Comparison of ENCODE assay signal across 9 cellular contexts in genomic region chr6:157317129-157317814, GRCh38. TPM values are rescaled to one million over a fixed set of nuclear protein-coding genes. Genes with fewer than 3 reads are reported as not detected.
DNase-seq lines count a peak whose midpoint lies in the region; ATAC-seq and TF ChIP-seq lines count a peak whose summit lies in the region.
"Had no signal": no experiment of that assay in that cellular context is flagged by ENCODE, and none has a peak within 500 bp of the region (broad histone marks: within the 10 kb centered on the region; RNA-seq: fewer than 3 reads in every experiment).

No MANE protein-coding gene starts in this region.

- H3K9me3 Mint-ChIP-seq in MCF 10A (ENCODE audit: unreplicated experiment), result no peaks in the 10 kb centered on the region
- no peaks in the 10 kb centered on the region for H3K9me3 Mint-ChIP-seq in WTC11

- CTCF ChIA-PET in MCF 10A (lab: Yijun Ruan, JAX), result interaction anchor here (0.8 to 4.6 kb wide), 7 partner anchors 10 to 439 kb away, joined by 3 to 106 read pairs (median 4); no protein-coding TSS in a partner anchor
- CTCF ChIA-PET in WTC11 (lab: Charles Lee), result no interaction called here

- TF ChIP-seq CTCF in MCF 10A (IDR thresholded peaks at IDR 0.05; ENCODE audit: unreplicated experiment) (no peak), lower leg skin (IDR thresholded peaks at IDR 0.05) (no peak), upper lobe of left lung (IDR thresholded peaks at IDR 0.05) (no peak), WTC11 (IDR thresholded peaks at IDR 0.05) (no peak)

- H3K36me3 ChIP-seq in upper lobe of left lung, result peaks cover 4 to 36% (median 19%) of the 10 kb centered on the region in 4 donors

- DNase-seq in activated T-cell treated with anti-CD3 and anti-CD28 coated beads for 48 hours (ENCODE audit: low read depth) (peak; percentile 8), MCF 10A (ENCODE audit: unreplicated experiment) (peak; percentile 95), lower leg skin (ENCODE audit: low spot score in 2 of 2) (peak; percentile 92 to 96), upper lobe of left lung (peak in 1 of 2 donors; percentile 79), WTC11 (ENCODE audit: low spot score) (no peak), DMS53 (lab: John Stamatoyannopoulos, UW) (no peak)
- DNase-seq in activated T-cell treated with anti-CD3 and anti-CD28 coated beads, Interleukin-2, amount 50 U/mL, for 1 hour, result no peak
- DNase-seq: NCI-H446 had no signal

- H3K4me3 ChIP-seq in lower leg skin (ENCODE audit: low read depth, poor library complexity, severe bottlenecking), result no peak overlapping the region
- no peak overlapping the region for H3K4me3 ChIP-seq in upper lobe of left lung

- H3K27ac Mint-ChIP-seq in MCF 10A (ENCODE audit: low read depth, unreplicated experiment) (peak overlapping the region; percentile 7), WTC11 (no peak overlapping the region)

- BruUV-seq in MCF 10A (replicated peaks; lab: Mats Ljungman, UMichigan), result no TSS peak

- H3K9me3 ChIP-seq in upper lobe of left lung, result no peaks in the 10 kb centered on the region

- H3K27me3 ChIP-seq in upper lobe of left lung, result no peaks in the 10 kb centered on the region

- H3K4me3 Mint-ChIP-seq in MCF 10A (ENCODE audit: unreplicated experiment), result no peak overlapping the region
- no peak overlapping the region for H3K4me3 Mint-ChIP-seq in WTC11

- intact Hi-C loops in MCF 10A (cut with micrococcal nuclease), result loop anchor here (1.0 to 10.0 kb wide), 4 partner anchors 352 to 758 kb away; no protein-coding TSS in a partner anchor
- intact Hi-C loops in lower leg skin (cut with DNase I; ENCODE audit: low total_unique reads), result loop anchor here (5.0 kb wide), 1 partner anchor 350 kb away; no protein-coding TSS in a partner anchor

- H3K27ac ChIP-seq in upper lobe of left lung, result peak overlapping the region; percentile 8 to 69 (median 58)

- no peaks in the 10 kb centered on the region for H3K27me3 Mint-ChIP-seq in MCF 10A (ENCODE audit: insufficient read depth, unreplicated experiment)
- no peaks in the 10 kb centered on the region for H3K27me3 Mint-ChIP-seq in WTC11 (ENCODE audit: low read depth)

- WGBS in lower leg skin, 2 donors, result 17 to 22% methylated on average over 4 of the region's 4 CpGs
- 24 to 27% methylated on average over 4 of the region's 4 CpGs for WGBS in upper lobe of left lung, 2 donors

- TF ChIP-seq POLR2A in lower leg skin (IDR thresholded peaks at IDR 0.05), result no peak
- TF ChIP-seq POLR2A in upper lobe of left lung (IDR thresholded peaks at IDR 0.05), result no peak

- POLR2A ChIA-PET in MCF 10A (lab: Yijun Ruan, JAX), result interaction anchor here (0.6 to 1.7 kb wide), 14 partner anchors 8 to 1234 kb away, joined by 3 to 9 read pairs (median 3); no protein-coding TSS in a partner anchor
- POLR2A ChIA-PET in WTC11 (lab: Charles Lee), result no interaction called here

- peak in 1 of 4 donors; percentile 56 for TF ChIP-seq EP300 in upper lobe of left lung (IDR thresholded peaks at IDR 0.05)

- peaks cover 11 to 20% (median 14%) of the 10 kb centered on the region in 4 donors for H3K4me1 ChIP-seq in upper lobe of left lung

- H3K4me1 Mint-ChIP-seq in MCF 10A (ENCODE audit: insufficient read depth, unreplicated experiment), result peaks cover 12% of the 10 kb centered on the region
- 0 out of 2 replicates have a peak, but pooled peaks cover 3% of the 10 kb centered on the region for H3K4me1 Mint-ChIP-seq in WTC11

- ATAC-seq in upper lobe of left lung (ENCODE audit: low FRiP score in 2 of 2), result peak; percentile 74 to 91
- no peak for ATAC-seq in WTC11
- no peak for ATAC-seq in GM21619 (IDR thresholded peaks at IDR 0.05; ENCODE audit: unreplicated experiment)

- H3K36me3 Mint-ChIP-seq in MCF 10A (ENCODE audit: insufficient read depth, unreplicated experiment) (peaks cover 16% of the 10 kb centered on the region), WTC11 (peaks cover 40% of the 10 kb centered on the region)

TF ChIP-seq in WTC11, 78 proteins besides CTCF, POLR2A, EP300 and RAD21:
- TF ChIP-seq OVOL2 (CRISPR knock-in tag; IDR thresholded peaks at IDR 0.05; ENCODE audit: borderline replicate concordance), result no peak
- TF ChIP-seq GRHL2 (CRISPR knock-in tag; IDR thresholded peaks at IDR 0.05; ENCODE audit: insufficient replicate concordance, severe bottlenecking), result no peak
- TF ChIP-seq ZNF121 (CRISPR knock-in tag; IDR thresholded peaks at IDR 0.05), result no peak
- TF ChIP-seq AFF4 (CRISPR knock-in tag; IDR thresholded peaks at IDR 0.05; ENCODE audit: borderline replicate concordance), result no peak
- no peak for TF ChIP-seq ZNF416 (CRISPR knock-in tag; IDR thresholded peaks at IDR 0.05)
- TF ChIP-seq, protein P1, sequence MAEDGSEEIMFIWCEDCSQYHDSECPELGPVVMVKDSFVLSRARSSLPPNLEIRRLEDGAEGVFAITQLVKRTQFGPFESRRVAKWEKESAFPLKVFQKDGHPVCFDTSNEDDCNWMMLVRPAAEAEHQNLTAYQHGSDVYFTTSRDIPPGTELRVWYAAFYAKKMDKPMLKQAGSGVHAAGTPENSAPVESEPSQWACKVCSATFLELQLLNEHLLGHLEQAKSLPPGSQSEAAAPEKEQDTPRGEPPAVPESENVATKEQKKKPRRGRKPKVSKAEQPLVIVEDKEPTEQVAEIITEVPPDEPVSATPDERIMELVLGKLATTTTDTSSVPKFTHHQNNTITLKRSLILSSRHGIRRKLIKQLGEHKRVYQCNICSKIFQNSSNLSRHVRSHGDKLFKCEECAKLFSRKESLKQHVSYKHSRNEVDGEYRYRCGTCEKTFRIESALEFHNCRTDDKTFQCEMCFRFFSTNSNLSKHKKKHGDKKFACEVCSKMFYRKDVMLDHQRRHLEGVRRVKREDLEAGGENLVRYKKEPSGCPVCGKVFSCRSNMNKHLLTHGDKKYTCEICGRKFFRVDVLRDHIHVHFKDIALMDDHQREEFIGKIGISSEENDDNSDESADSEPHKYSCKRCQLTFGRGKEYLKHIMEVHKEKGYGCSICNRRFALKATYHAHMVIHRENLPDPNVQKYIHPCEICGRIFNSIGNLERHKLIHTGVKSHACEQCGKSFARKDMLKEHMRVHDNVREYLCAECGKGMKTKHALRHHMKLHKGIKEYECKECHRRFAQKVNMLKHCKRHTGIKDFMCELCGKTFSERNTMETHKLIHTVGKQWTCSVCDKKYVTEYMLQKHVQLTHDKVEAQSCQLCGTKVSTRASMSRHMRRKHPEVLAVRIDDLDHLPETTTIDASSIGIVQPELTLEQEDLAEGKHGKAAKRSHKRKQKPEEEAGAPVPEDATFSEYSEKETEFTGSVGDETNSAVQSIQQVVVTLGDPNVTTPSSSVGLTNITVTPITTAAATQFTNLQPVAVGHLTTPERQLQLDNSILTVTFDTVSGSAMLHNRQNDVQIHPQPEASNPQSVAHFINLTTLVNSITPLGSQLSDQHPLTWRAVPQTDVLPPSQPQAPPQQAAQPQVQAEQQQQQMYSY (CRISPR knock-in tag; IDR thresholded peaks at IDR 0.05), result no peak
TF ChIP-seq in WTC11: peak in this region for 0.

RNA-seq across cellular contexts. Expression of gene TMEM242, which starts 6.0 kb away (rescaled TPM):
- total RNA-seq in MCF 10A (2022) (9.4 and 10.1 TPM in 2 replicates), lower leg skin (1 to 10 TPM; 4.5 to 6.7 (median 4.8) TPM), upper lobe of left lung (10 to 100 TPM in 1 of 6 donors, 1 to 10 TPM in 5; 2.1 to 10.8 (median 6.5) TPM), WTC11 (2021) (8.7 to 11.5 TPM (median 11.0 TPM) in 3 replicates)

Comparison
In these comparisons a context has a peak if more than half of its experiments do, and no peak if none do; other contexts are left out.
1. DNase-seq: peak in activated T-cell treated with anti-CD3 and anti-CD28 coated beads for 48 hours (single experiment), MCF 10A (single experiment) and lower leg skin (2 of 2); none in activated T-cell treated with anti-CD3 and anti-CD28 coated beads, Interleukin-2, amount 50 U/mL, for 1 hour (single experiment), WTC11 (single experiment) and DMS53 (single experiment).
2. ATAC-seq: peak in upper lobe of left lung (2 of 2); none in WTC11 (single experiment) and GM21619 (single experiment).